ENCODE assay signal across 22 cellular contexts in genomic region chr18:3804336-3804735, GRCh38.
"Had no signal": no experiment of that assay in that cellular context is flagged by ENCODE, and none has a peak within 500 bp of the region (broad histone marks: within the 10 kb centered on the region; RNA-seq: fewer than 3 reads in every experiment).

No MANE protein-coding gene starts in this region.

- H3K27ac ChIP-seq: neutrophil, pancreas, prostate gland, right lobe of liver, sigmoid colon, stomach, thoracic aorta, thyroid gland, tibial nerve, upper lobe of left lung, vagina had no signal

- H3K27me3 ChIP-seq: neutrophil, pancreas, right lobe of liver, sigmoid colon, stomach, thyroid gland, tibial nerve, upper lobe of left lung, vagina had no signal

- H3K36me3 ChIP-seq: neutrophil, pancreas, prostate gland, right lobe of liver, sigmoid colon, stomach, thoracic aorta, thyroid gland, tibial nerve, upper lobe of left lung, vagina had no signal

- DNase-seq: naive thymus-derived CD8-positive, alpha-beta T cell; nephron progenitor cell; pancreas; right cardiac atrium; right lobe of liver; sigmoid colon; small intestine; stimulated activated CD4-positive, alpha-beta T cell treated with anti-CD3 and anti-CD28 coated beads, Interleukin-15, amount 100 ng/mL, for 24 hours; stimulated activated CD4-positive, alpha-beta T cell treated with anti-CD3 and anti-CD28 coated beads, Interleukin-2, amount 100 ng/mL, for 24 hours; stimulated activated CD4-positive, alpha-beta T cell treated with anti-CD3 and anti-CD28 coated beads, Interleukin-2, amount 100 ng/mL, for 48 hours; stimulated activated CD4-positive, alpha-beta T cell treated with anti-CD3 and anti-CD28 coated beads, Interleukin-4, amount 100 ng/mL, for 24 hours; stimulated activated naive B cell treated with anti-CD40 and anti-IgM and Interleukin-4, amounts not matched to agents 10 μg/mL and 1 μg/mL and 100 μg/mL, for 72 hours; stimulated activated naive CD4-positive, alpha-beta T cell treated with Interleukin-2 at 50 U/mL for 16 hours; stomach; thyroid gland; trophoblast cell; upper lobe of left lung had no signal

- H3K4me1 ChIP-seq: pancreas, prostate gland, right lobe of liver, sigmoid colon, stomach, tibial nerve, upper lobe of left lung, vagina had no signal

- H3K4me3 ChIP-seq: pancreas, prostate gland, right lobe of liver, sigmoid colon, stomach, thoracic aorta, thyroid gland, tibial nerve, upper lobe of left lung, vagina had no signal
